9 cellular contexts compared by ENCODE assay signal in the genomic region with DNA sequence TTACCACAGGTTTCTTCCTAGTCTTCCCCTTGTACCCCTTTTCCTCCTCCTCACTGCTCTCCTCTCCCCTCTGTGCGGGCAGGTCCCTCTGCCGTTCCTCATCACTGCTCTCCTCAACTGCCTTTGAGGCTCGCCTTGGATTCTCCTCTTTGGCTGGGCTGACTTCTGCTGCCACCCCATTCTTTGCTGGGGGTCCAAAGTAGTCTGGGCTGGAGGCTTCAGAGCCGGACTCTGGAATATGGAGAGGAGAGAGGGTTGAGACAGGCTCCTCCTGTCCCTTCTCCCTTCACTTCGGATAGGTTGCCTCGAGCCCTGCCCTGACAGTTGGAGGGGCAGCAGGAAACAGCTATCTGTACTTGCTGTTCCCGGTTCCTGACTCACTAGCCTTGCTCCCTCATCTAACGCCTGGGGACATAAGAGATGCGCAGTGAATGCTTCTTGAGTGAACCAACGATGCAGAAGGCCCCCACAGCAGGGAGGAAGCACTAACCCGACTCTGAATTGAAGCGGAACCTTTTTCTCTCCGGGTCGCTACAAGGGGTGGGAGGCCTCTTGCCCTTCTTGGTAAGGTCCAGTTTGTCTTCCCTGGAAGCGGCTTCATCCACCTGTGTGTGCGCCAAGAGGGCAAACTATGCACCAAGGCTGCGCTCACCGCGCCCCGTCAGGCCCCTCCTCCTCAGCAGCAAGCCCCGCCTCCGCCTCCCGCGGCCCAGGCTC. TPM values are rescaled to one million over a fixed set of nuclear protein-coding genes. Genes with fewer than 3 reads are reported as not detected.
DNase-seq lines count a peak whose midpoint lies in the region; ATAC-seq and TF ChIP-seq lines count a peak whose summit lies in the region.
"Had no signal": no experiment of that assay in that cellular context is flagged by ENCODE, and none has a peak within 500 bp of the region (broad histone marks: within the 10 kb centered on the region; RNA-seq: fewer than 3 reads in every experiment).

No MANE protein-coding gene starts in this region.

- H4K20me1 ChIP-seq in SU-DHL-6 (ENCODE audit: low read depth, low read length): no peaks in the 10 kb centered on the region

- peak; percentile 34 for DNase-seq in SIG-M5 treated with dmso at 0.1 percent for 504 hours (lab: John Stamatoyannopoulos, UW; ENCODE audit: unreplicated experiment)
- no peak for DNase-seq in SIG-M5 (lab: John Stamatoyannopoulos, UW)
- DNase-seq in memory B cell (ENCODE audit: low spot score in 2 of 2): no peak
- peak; percentile 85 for DNase-seq in stimulated activated CD8-positive, alpha-beta memory T cell treated with anti-CD3 and anti-CD28 coated beads, Interleukin-4, amount 100 ng/mL, for 48 hours
- DNase-seq in occipital lobe (lab: John Stamatoyannopoulos, UW): no peak

- peak overlapping the region; percentile 80 for H3K4me3 ChIP-seq in SU-DHL-6 (ENCODE audit: insufficient read depth, low read length, poor library complexity, severe bottlenecking)

- no peaks in the 10 kb centered on the region for H3K9me2 ChIP-seq in SU-DHL-6 (replicated peaks; ENCODE audit: insufficient read depth, low read length)

- H3K9me3 ChIP-seq in SU-DHL-6 (ENCODE audit: insufficient read depth, low read length): no peaks in the 10 kb centered on the region

- peak overlapping the region; percentile 100 for H3K4me3 Mint-ChIP-seq in dendritic cell treated with granulocyte-macrophage colony-stimulating factor and Interleukin-4, amounts not matched to agents 40 ng/mL and 50 ng/mL, for 4 days
- peak overlapping the region; percentile 99 for H3K4me3 Mint-ChIP-seq in memory B cell

- intact Hi-C loops in dendritic cell treated with granulocyte-macrophage colony-stimulating factor and Interleukin-4, amounts not matched to agents 40 ng/mL and 50 ng/mL, for 4 days (cut with micrococcal nuclease): loop anchor here (5.0 kb wide), 1 partner anchor 187 kb away; a partner anchor contains a TSS

- peak overlapping the region; percentile 89 for H3K9ac ChIP-seq in SU-DHL-6 (ENCODE audit: low read length)

- peak overlapping the region; percentile 89 for H3K4me2 ChIP-seq in SU-DHL-6 (ENCODE audit: low read depth, low read length, poor library complexity, severe bottlenecking)

- peak; percentile 26 for ATAC-seq in HG02973 (IDR thresholded peaks at IDR 0.05; ENCODE audit: unreplicated experiment)
- no peak for ATAC-seq in memory B cell (ENCODE audit: low read depth)

- no peak overlapping the region for H2AFZ ChIP-seq in SU-DHL-6 (ENCODE audit: low read depth, low read length, severe bottlenecking)

- H3K27ac ChIP-seq in SU-DHL-6 (ENCODE audit: low read depth, low read length): peak overlapping the region; percentile 93

- no peaks in the 10 kb centered on the region for H3K9me3 Mint-ChIP-seq in dendritic cell treated with granulocyte-macrophage colony-stimulating factor and Interleukin-4, amounts not matched to agents 40 ng/mL and 50 ng/mL, for 4 days
- H3K9me3 Mint-ChIP-seq in memory B cell: no peaks in the 10 kb centered on the region

- peaks cover 11% of the 10 kb centered on the region for H3K79me2 ChIP-seq in SU-DHL-6 (ENCODE audit: insufficient read depth, low read length)

- H3K36me3 ChIP-seq in SU-DHL-6 (ENCODE audit: low read length): no peaks in the 10 kb centered on the region

- H3K27me3 ChIP-seq in SU-DHL-6 (ENCODE audit: low read length): no peaks in the 10 kb centered on the region

- H3K4me1 Mint-ChIP-seq in dendritic cell treated with granulocyte-macrophage colony-stimulating factor and Interleukin-4, amounts not matched to agents 40 ng/mL and 50 ng/mL, for 4 days (ENCODE audit: low read depth): peaks cover 33% of the 10 kb centered on the region
- peaks cover 21% of the 10 kb centered on the region for H3K4me1 Mint-ChIP-seq in memory B cell

- TF ChIP-seq CTCF in SU-DHL-6 (IDR thresholded peaks at IDR 0.05; ENCODE audit: insufficient read depth, low read length, poor library complexity, severe bottlenecking): no peak

- peak overlapping the region; percentile 98 for H3K27ac Mint-ChIP-seq in dendritic cell treated with granulocyte-macrophage colony-stimulating factor and Interleukin-4, amounts not matched to agents 40 ng/mL and 50 ng/mL, for 4 days
- H3K27ac Mint-ChIP-seq in memory B cell: peak overlapping the region; percentile 97

- no peaks in the 10 kb centered on the region for H3K27me3 Mint-ChIP-seq in dendritic cell treated with granulocyte-macrophage colony-stimulating factor and Interleukin-4, amounts not matched to agents 40 ng/mL and 50 ng/mL, for 4 days
- H3K27me3 Mint-ChIP-seq in memory B cell: no peaks in the 10 kb centered on the region

- peaks cover 80% of the 10 kb centered on the region for H3K36me3 Mint-ChIP-seq in dendritic cell treated with granulocyte-macrophage colony-stimulating factor and Interleukin-4, amounts not matched to agents 40 ng/mL and 50 ng/mL, for 4 days (ENCODE audit: low read depth)
- H3K36me3 Mint-ChIP-seq in memory B cell: peaks cover 11% of the 10 kb centered on the region

- peaks cover 10% of the 10 kb centered on the region; the same call in 1 of the 2 replicates for H3F3A ChIP-seq in SU-DHL-6 (ENCODE audit: insufficient read depth)

RNA-seq across cellular contexts. Expression of a gene that starts 0.6 kb away (rescaled TPM):
- total RNA-seq in occipital lobe: 13.1 TPM

RNA-seq across cellular contexts. Expression of a gene that starts 1.3 kb away (rescaled TPM):
- total RNA-seq in occipital lobe: 27.8 TPM

RNA-seq across cellular contexts. Expression of a gene that starts 16.1 kb away (rescaled TPM):
- 10.5 TPM for total RNA-seq in occipital lobe

RNA-seq across cellular contexts. Expression of a gene that starts 21.1 kb away (rescaled TPM):
- 49.8 TPM for total RNA-seq in occipital lobe

RNA-seq across cellular contexts. Expression of a gene that starts 28.2 kb away (rescaled TPM):
- total RNA-seq in occipital lobe: not detected
- total RNA-seq: pulmonary artery endothelial cell had no signal

Comparison
In these comparisons a context has a peak if more than half of its experiments do, and no peak if none do; other contexts are left out.
1. DNase-seq: peak in SIG-M5 treated with dmso at 0.1 percent for 504 hours (single experiment) and stimulated activated CD8-positive, alpha-beta memory T cell treated with anti-CD3 and anti-CD28 coated beads, Interleukin-4, amount 100 ng/mL, for 48 hours (single experiment); none in SIG-M5 (single experiment), memory B cell (0 of 2) and occipital lobe (single experiment).